In the genomic region with DNA sequence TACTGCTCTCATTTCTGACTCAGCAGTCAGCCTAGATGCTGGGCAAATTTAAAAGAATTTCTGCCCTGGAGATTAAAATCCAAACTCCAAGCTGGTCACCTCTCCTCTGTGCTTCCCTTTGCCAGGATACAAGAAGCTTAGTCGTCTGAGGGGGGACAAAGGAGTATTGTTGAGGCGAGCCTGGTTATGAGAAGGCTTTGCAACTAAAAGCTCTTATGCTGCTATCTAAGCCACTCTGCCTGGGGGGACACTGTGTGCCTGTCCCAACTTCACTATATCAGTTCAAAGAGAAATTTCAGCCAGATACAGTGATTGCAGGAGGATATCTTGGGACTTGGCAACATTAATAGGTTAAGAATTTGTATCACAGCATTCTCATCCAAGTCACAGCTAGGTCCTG, we compare ENCODE assay signal across 20 cellular contexts. TPM values are rescaled to one million over a fixed set of nuclear protein-coding genes. Genes with fewer than 3 reads are reported as not detected.
A peak's percentile ranks its signal among the peaks of the same experiment; 100 is the strongest.
DNase-seq lines count a peak whose midpoint lies in the region; ATAC-seq, FAIRE-seq and TF ChIP-seq lines count a peak whose summit lies in the region.
"Had no signal": no experiment of that assay in that cellular context is flagged by ENCODE, and none has a peak within 500 bp of the region (broad histone marks: within the 10 kb centered on the region; RNA-seq: fewer than 3 reads in every experiment).

No MANE protein-coding gene starts in this region.

- intact Hi-C loops in Right ventricle myocardium superior (cut with DNase I): no loop called here
- intact Hi-C loops in heart left ventricle (cut with DNase I): loop anchor here in 3 of 10 donors (10.0 kb wide), 3 partner anchors 53 to 183 kb away; a partner anchor contains a TSS

- no peaks in the 10 kb centered on the region for H3K9me3 ChIP-seq in heart left ventricle

- H3K4me3 ChIP-seq in heart left ventricle (no peak overlapping the region), brain microvascular endothelial cell (ENCODE audit: low read depth, low read length) (no peak overlapping the region)
- H3K4me3 ChIP-seq: GM23248 had no signal

- peak; percentile 44 for FAIRE-seq in urothelium cell line (lab: Jason Lieb, UNC)

- ATAC-seq in Right ventricle myocardium superior (ENCODE audit: poor library complexity): peak; percentile 36
- ATAC-seq in heart left ventricle: no peak
- ATAC-seq in HG03460 (IDR thresholded peaks at IDR 0.05; ENCODE audit: unreplicated experiment): no peak
- ATAC-seq in HG03280 (IDR thresholded peaks at IDR 0.05; ENCODE audit: unreplicated experiment): no peak

- in situ Hi-C loops in brain microvascular endothelial cell (cut with HindIII; ENCODE audit: low pct_ligation_motif_present, low sequenced_read_pairs): no loop called here

- DNase-seq in Right ventricle myocardium superior (no peak), heart left ventricle (no peak), globus pallidus (ENCODE audit: low spot score) (peak; percentile 83), pons (ENCODE audit: low spot score) (peak; percentile 93), urothelium cell line (ENCODE audit: low spot score) (no peak), brain microvascular endothelial cell (no peak)
- DNase-seq: 8988T, COR-L47, DMS 273 treated with DMSO at 0.1 percent for 48 hours, DND-41, GM23248, HCEC 1CT, KG1, NCI-H1105 treated with DMSO at 0.1 percent for 48 hours, NCI-H1694, NCI-H774, OCI-M1, SIG-M5 had no signal

- H3K27ac ChIP-seq in heart left ventricle: no peak overlapping the region
- H3K27ac ChIP-seq in brain microvascular endothelial cell: no peak overlapping the region
- H3K27ac ChIP-seq: GM23248 had no signal

- H3K4me1 ChIP-seq in heart left ventricle: peaks cover 0 to 3% (median 0%) of the 10 kb centered on the region in 12 donors

- H3K27me3 ChIP-seq in heart left ventricle (peaks cover 0 to 44% (median 0%) of the 10 kb centered on the region in 9 donors), brain microvascular endothelial cell (replicated peaks) (peaks cover 38% of the 10 kb centered on the region)

- TF ChIP-seq POLR2A in heart left ventricle (IDR thresholded peaks at IDR 0.05): no peak

- no peak for TF ChIP-seq CTCF in heart left ventricle (IDR thresholded peaks at IDR 0.05)
- TF ChIP-seq CTCF in brain microvascular endothelial cell (IDR thresholded peaks at IDR 0.05; ENCODE audit: low read depth, low read length, missing control alignments): no peak

- no peaks in the 10 kb centered on the region for H3K36me3 ChIP-seq in heart left ventricle
- no peaks in the 10 kb centered on the region for H3K36me3 ChIP-seq in brain microvascular endothelial cell (replicated peaks)

- WGBS in heart left ventricle, 4 donors: 27 to 67% (median 63%) methylated on average over 2 of the region's 2 CpGs

RNA-seq across cellular contexts. Expression of a gene that starts 10.8 kb away (rescaled TPM):
- 4.4 TPM for total RNA-seq in Right ventricle myocardium superior
- 1 to 10 TPM; 2.4 to 9.2 (median 5.2) TPM for total RNA-seq in heart left ventricle
- 1 to 10 TPM; 3.4 to 6.3 TPM for polyA plus RNA-seq in heart left ventricle

RNA-seq across cellular contexts. Expression of a gene that starts 33.7 kb away (rescaled TPM):
- total RNA-seq in Right ventricle myocardium superior: 2.3 TPM
- 1 to 10 TPM in 8 of 9 donors, under 1 TPM in 1; 0.69 to 6.5 (median 2.0) TPM for total RNA-seq in heart left ventricle
- polyA plus RNA-seq in heart left ventricle: 1 to 10 TPM in 1 of 2 donors, under 1 TPM in 1; 0.80 to 1.2 TPM

Comparison
In these comparisons a context has a peak if more than half of its experiments do, and no peak if none do; other contexts are left out.
1. DNase-seq: peak in globus pallidus (single experiment) and pons (single experiment); none in Right ventricle myocardium superior (single experiment), heart left ventricle (0 of 5), urothelium cell line (single experiment) and brain microvascular endothelial cell (single experiment).